Comparison of ENCODE assay signal across 8 cellular contexts in the genomic region with DNA sequence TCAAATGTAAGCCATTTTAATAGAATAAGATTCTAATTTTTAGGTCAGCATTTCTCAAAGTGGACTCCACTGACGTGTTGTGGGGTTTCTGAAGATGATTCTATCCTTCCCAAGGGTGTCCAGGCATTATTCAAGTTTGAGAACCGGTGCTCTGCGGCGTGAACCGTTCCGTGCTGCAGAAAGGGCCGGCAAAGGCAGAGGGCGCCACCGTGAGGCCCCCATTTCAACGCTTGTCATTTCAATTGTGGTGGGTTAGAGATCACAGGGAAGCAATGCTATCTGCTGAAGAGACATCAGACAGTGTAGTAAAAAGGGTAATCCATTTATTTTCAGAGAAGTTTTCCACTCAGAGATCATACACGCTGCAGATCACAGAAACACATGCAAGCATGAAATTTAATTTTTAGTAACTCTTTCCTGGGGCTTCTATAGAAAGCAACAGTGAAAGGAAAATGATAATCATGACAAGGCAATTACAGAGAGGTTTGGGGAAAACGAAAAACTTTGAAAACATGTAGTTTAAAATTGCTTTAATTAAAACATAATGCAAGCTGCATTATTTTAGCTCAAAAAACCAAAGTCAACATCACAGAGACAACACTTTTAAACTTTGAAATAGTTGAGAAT.
DNase-seq lines count a peak whose midpoint lies in the region; ATAC-seq and TF ChIP-seq lines count a peak whose summit lies in the region.

No MANE protein-coding gene starts in this region.

- no peak overlapping the region for H2BK15ac ChIP-seq in IMR-90 (ENCODE audit: low read depth, low read length)

- no peak overlapping the region for H2AK5ac ChIP-seq in IMR-90 (ENCODE audit: low read depth, low read length)

- TF ChIP-seq CTCF in right atrium auricular region (IDR thresholded peaks at IDR 0.05) = peak in 1 of 2 donors; percentile 61
- TF ChIP-seq CTCF in IMR-90 (conservative IDR thresholded peaks at IDR 0.05; ENCODE audit: low read depth, low read length) = peak; percentile 44
- TF ChIP-seq CTCF in esophagus muscularis mucosa (IDR thresholded peaks at IDR 0.05) = peak in 2 of 3 experiments; percentile 23 to 26
- TF ChIP-seq CTCF in progenitor cell of endocrine pancreas (IDR thresholded peaks at IDR 0.05; ENCODE audit: unreplicated experiment) = peak; percentile 79

- no peak overlapping the region for H3K14ac ChIP-seq in IMR-90 (replicated peaks; ENCODE audit: low read depth, low read length)

- H3K9ac ChIP-seq in IMR-90 (ENCODE audit: low read depth, low read length) = no peak overlapping the region

- no peaks in the 10 kb centered on the region for H3K79me1 ChIP-seq in IMR-90 (ENCODE audit: low read depth in 1 of 2, low read length in 2 of 2)

- no peaks in the 10 kb centered on the region for H3K9me1 ChIP-seq in IMR-90 (ENCODE audit: insufficient read depth, low read length)

- no peak for ATAC-seq in Right ventricle myocardium superior (ENCODE audit: poor library complexity)
- ATAC-seq in IMR-90 (ENCODE audit: low read depth) = peak; percentile 60
- peak; percentile 90 for ATAC-seq in SK-N-SH treated with all-trans-retinoic acid at 6 μM for 48 hours
- ATAC-seq in HG02938 (IDR thresholded peaks at IDR 0.05; ENCODE audit: unreplicated experiment) = no peak

- no peak overlapping the region for H4K91ac ChIP-seq in IMR-90 (ENCODE audit: insufficient read depth, low read depth, low read length)

- POLR2A ChIA-PET in IMR-90 (lab: Charles Lee; ENCODE audit: unreplicated experiment) = no interaction called here

- no peaks in the 10 kb centered on the region for H4K20me1 ChIP-seq in IMR-90 (ENCODE audit: insufficient read depth, low read length)

- H3K4me3 Mint-ChIP-seq in progenitor cell of endocrine pancreas (ENCODE audit: low read depth) = no peak overlapping the region

- no CpG with 5 or more reads among the region's 12 CpGs for WGBS in IMR-90 (ENCODE audit: extremely low coverage in 2 of 2, insufficient read length in 1 of 2), 2 experiments
- WGBS in esophagus muscularis mucosa = 23% methylated on average over 12 of the region's 12 CpGs

- H3K4me3 ChIP-seq in right atrium auricular region = no peak overlapping the region
- no peak overlapping the region for H3K4me3 ChIP-seq in IMR-90 (ENCODE audit: insufficient read depth, low read depth, low read length)
- no peak overlapping the region for H3K4me3 ChIP-seq in esophagus muscularis mucosa

- H3K36me3 Mint-ChIP-seq in progenitor cell of endocrine pancreas (ENCODE audit: insufficient read depth) = no peaks in the 10 kb centered on the region

- H4K8ac ChIP-seq in IMR-90 (ENCODE audit: low read depth in 2 of 2, low read length in 2 of 2) = no peak overlapping the region

- H3K9me3 Mint-ChIP-seq in progenitor cell of endocrine pancreas (ENCODE audit: low read depth) = no peaks in the 10 kb centered on the region

- intact Hi-C loops in Right ventricle myocardium superior (cut with DNase I) = no loop called here
- intact Hi-C loops in IMR-90 (cut with micrococcal nuclease) = loop anchor here (2.0 to 10.0 kb wide), 4 partner anchors 250 to 576 kb away; no protein-coding TSS in a partner anchor
- intact Hi-C loops in esophagus muscularis mucosa (cut with DNase I) = no loop called here

- H3K4ac ChIP-seq in IMR-90 (ENCODE audit: low read depth, low read length) = no peak overlapping the region

- H2AFZ ChIP-seq in IMR-90 (replicated peaks; ENCODE audit: low read length, poor library complexity) = no peak overlapping the region

- H3K27me3 Mint-ChIP-seq in progenitor cell of endocrine pancreas = peaks cover 57% of the 10 kb centered on the region

- TF ChIP-seq EP300 in esophagus muscularis mucosa (IDR thresholded peaks at IDR 0.05) = no peak

- H2BK5ac ChIP-seq in IMR-90 (ENCODE audit: low read depth, low read length, poor library complexity, severe bottlenecking) = no peak overlapping the region

- H3K18ac ChIP-seq in IMR-90 (ENCODE audit: low read depth, low read length) = no peak overlapping the region

- no peak for TF ChIP-seq POLR2A in IMR-90 (IDR thresholded peaks at IDR 0.05; ENCODE audit: low read depth, low read length)
- TF ChIP-seq POLR2A in esophagus muscularis mucosa (IDR thresholded peaks at IDR 0.05; ENCODE audit: low read depth) = no peak

- H3K4me1 Mint-ChIP-seq in progenitor cell of endocrine pancreas (ENCODE audit: low read depth) = peaks cover 6% of the 10 kb centered on the region

- dilution Hi-C loops in IMR-90 (cut with HindIII; ENCODE audit: low sequenced_read_pairs, unreplicated experiment) = no loop called here

- DNase-seq in Right ventricle myocardium superior = peak; percentile 46
- DNase-seq in right atrium auricular region (ENCODE audit: low spot score) = no peak
- DNase-seq in IMR-90 = peak; percentile 2
- no peak for DNase-seq in esophagus muscularis mucosa (ENCODE audit: extremely low spot score)
- peak; percentile 35 for DNase-seq in progenitor cell of endocrine pancreas (ENCODE audit: low spot score, unreplicated experiment)
- DNase-seq in AG08395 (ENCODE audit: low spot score) = no peak

- H4K5ac ChIP-seq in IMR-90 (ENCODE audit: low read depth, low read length) = no peak overlapping the region

- no peak overlapping the region for H3K23ac ChIP-seq in IMR-90 (ENCODE audit: low read depth, low read length)

- BruUV-seq in IMR-90 (replicated peaks; lab: Mats Ljungman, UMichigan) = no TSS peak

- peak; percentile 51 for TF ChIP-seq RAD21 in IMR-90 (IDR thresholded peaks at IDR 0.05; ENCODE audit: low read length)

- H2BK20ac ChIP-seq in IMR-90 (ENCODE audit: low read depth, low read length) = no peak overlapping the region

- CTCF ChIA-PET in IMR-90 (lab: Yijun Ruan, JAX) = no interaction called here

- H3K4me1 ChIP-seq in right atrium auricular region (no peaks in the 10 kb centered on the region), IMR-90 (ENCODE audit: control insufficient read depth, insufficient read depth, low read length) (no peaks in the 10 kb centered on the region), esophagus muscularis mucosa (no peaks in the 10 kb centered on the region)

- no peak overlapping the region for H3K27ac Mint-ChIP-seq in progenitor cell of endocrine pancreas

- in situ Hi-C loops in IMR-90 (cut with MboI; ENCODE audit: low sequenced_read_pairs) = no loop called here

- H3K27me3 ChIP-seq in right atrium auricular region (peaks cover 0 to 3% of the 10 kb centered on the region in 2 donors), IMR-90 (ENCODE audit: control insufficient read depth, insufficient read depth, low read length) (peaks cover 1% of the 10 kb centered on the region; the same call in 1 of the 2 replicates), esophagus muscularis mucosa (peaks cover 0 to 24% (median 0%) of the 10 kb centered on the region in 4 donors)

- no peak overlapping the region for H2AK9ac ChIP-seq in IMR-90 (replicated peaks; ENCODE audit: low read depth, low read length, poor library complexity)

- H3K4me2 ChIP-seq in IMR-90 (ENCODE audit: low read depth, low read length) = no peak overlapping the region

- H2BK120ac ChIP-seq in IMR-90 (ENCODE audit: low read depth, low read length) = no peak overlapping the region

- H3K9me3 ChIP-seq in right atrium auricular region (no peaks in the 10 kb centered on the region), IMR-90 (ENCODE audit: control insufficient read depth, insufficient read depth, low read length) (no peaks in the 10 kb centered on the region), esophagus muscularis mucosa (no peaks in the 10 kb centered on the region)

- no peak overlapping the region for H3K56ac ChIP-seq in IMR-90 (ENCODE audit: extremely low read depth, insufficient read depth, low read length)

- H3K36me3 ChIP-seq in right atrium auricular region (no peaks in the 10 kb centered on the region), IMR-90 (ENCODE audit: control insufficient read depth, insufficient read depth, low read length) (no peaks in the 10 kb centered on the region), esophagus muscularis mucosa (no peaks in the 10 kb centered on the region)

- H3K27ac ChIP-seq in right atrium auricular region = no peak overlapping the region
- H3K27ac ChIP-seq in IMR-90 (ENCODE audit: insufficient read depth, low read length) = no peak overlapping the region
- no peak overlapping the region for H3K27ac ChIP-seq in esophagus muscularis mucosa (replicated peaks in 1 of 4)

TF ChIP-seq in IMR-90, 13 proteins besides CTCF, POLR2A, EP300 and RAD21 (continues in another document):
- no peak for TF ChIP-seq USF2 (IDR thresholded peaks at IDR 0.05; ENCODE audit: low read depth, low read length)
- TF ChIP-seq FOS (IDR thresholded peaks at IDR 0.05; ENCODE audit: low read depth, low read length) = no peak
- no peak for TF ChIP-seq CEBPB (IDR thresholded peaks at IDR 0.05; ENCODE audit: low read depth, low read length)
- TF ChIP-seq SMC3 (IDR thresholded peaks at IDR 0.05; ENCODE audit: low read depth, low read length) = peak; percentile 30
- TF ChIP-seq CHD1 (IDR thresholded peaks at IDR 0.05; ENCODE audit: low read depth, low read length) = no peak
- TF ChIP-seq NFE2L2 (IDR thresholded peaks at IDR 0.05; ENCODE audit: low read depth, low read length) = no peak
- TF ChIP-seq RCOR1 (IDR thresholded peaks at IDR 0.05; ENCODE audit: insufficient replicate concordance, low read length) = no peak

TF ChIP-seq in SK-N-SH treated with all-trans-retinoic acid at 6 μM for 48 hours, 23 proteins besides CTCF, POLR2A, EP300 and RAD21:
- TF ChIP-seq ZNF565 (CRISPR knock-in tag; conservative IDR thresholded peaks at IDR 0.05; ENCODE audit: low read depth) (no peak), TCF4 (CRISPR knock-in tag; IDR thresholded peaks at IDR 0.05; ENCODE audit: borderline replicate concordance) (no peak), ZNF70 (CRISPR knock-in tag; IDR thresholded peaks at IDR 0.05) (no peak), CSRNP3 (CRISPR knock-in tag; IDR thresholded peaks at IDR 0.05) (no peak)

Comparison
In these comparisons a context has a peak if more than half of its experiments do, and no peak if none do; other contexts are left out.
1. DNase-seq: peak in Right ventricle myocardium superior (single experiment), IMR-90 (single experiment) and progenitor cell of endocrine pancreas (single experiment); none in right atrium auricular region (single experiment), esophagus muscularis mucosa (single experiment) and AG08395 (single experiment).
2. ATAC-seq: peak in IMR-90 (single experiment) and SK-N-SH treated with all-trans-retinoic acid at 6 μM for 48 hours (single experiment); none in Right ventricle myocardium superior (single experiment) and HG02938 (single experiment).